ENCODE assay signal across 8 cellular contexts in genomic region chr15:89332446-89332845, GRCh38. TPM values are rescaled to one million over a fixed set of nuclear protein-coding genes. Genes with fewer than 3 reads are reported as not detected.
A peak's percentile ranks its signal among the peaks of the same experiment; 100 is the strongest.
DNase-seq lines count a peak whose midpoint lies in the region; ATAC-seq, FAIRE-seq and TF ChIP-seq lines count a peak whose summit lies in the region.

No MANE protein-coding gene starts in this region.

- H3K9me3 ChIP-seq in PC-3 (ENCODE audit: low read length) (no peaks in the 10 kb centered on the region), endothelial cell of umbilical vein (replicated peaks; ENCODE audit: control insufficient read depth, insufficient read depth, low read length) (no peaks in the 10 kb centered on the region)

- peaks cover 46% of the 10 kb centered on the region for H4K20me1 ChIP-seq in PC-3 (ENCODE audit: low read length)
- peaks cover 7% of the 10 kb centered on the region for H4K20me1 ChIP-seq in endothelial cell of umbilical vein (replicated peaks; ENCODE audit: control insufficient read depth, extremely low read depth, insufficient read depth, low read length)

- no peaks in the 10 kb centered on the region for H3K9me1 ChIP-seq in endothelial cell of umbilical vein (replicated peaks; ENCODE audit: control insufficient read depth, extremely low read depth, insufficient read depth, low read length)

- peaks cover 0 to 7% of the 10 kb centered on the region in 2 donors for H3K9me3 Mint-ChIP-seq in stimulated activated naive CD8-positive, alpha-beta T cell treated with anti-CD3 and anti-CD28 coated beads, Interleukin-15, amount 100 ng/mL, for 72 hours

- H3K4me1 ChIP-seq in PC-3 (ENCODE audit: insufficient read depth, low read length) (peaks cover 29% of the 10 kb centered on the region), endothelial cell of umbilical vein (ENCODE audit: control insufficient read depth, extremely low read depth, insufficient read depth, low read length) (peaks cover 28% of the 10 kb centered on the region)

- H3K4me1 Mint-ChIP-seq in stimulated activated naive CD8-positive, alpha-beta T cell treated with anti-CD3 and anti-CD28 coated beads, Interleukin-15, amount 100 ng/mL, for 72 hours: peaks cover 69% of the 10 kb centered on the region

- POLR2A ChIA-PET in PC-3 (lab: Charles Lee; ENCODE audit: unreplicated experiment) (no interaction called here), endothelial cell of umbilical vein (lab: Charles Lee) (no interaction called here), GM10248 (lab: Yijun Ruan, JAX) (interaction anchor here (0.6 kb wide), 1 partner anchor 132 kb away, joined by 4 read pairs; no protein-coding TSS in a partner anchor)

- peak overlapping the region; percentile 80; the same call in 1 of the 2 replicates for H3K4me3 ChIP-seq in PC-3 (ENCODE audit: low read length)
- H3K4me3 ChIP-seq in endothelial cell of umbilical vein (replicated peaks in 1 of 3; ENCODE audit: insufficient read depth in 1 of 3, low read depth in 1 of 3, low read length in 3 of 3): peak overlapping the region in 1 of 3 experiments; percentile 30

- H3K27ac Mint-ChIP-seq in stimulated activated naive CD8-positive, alpha-beta T cell treated with anti-CD3 and anti-CD28 coated beads, Interleukin-15, amount 100 ng/mL, for 72 hours: peak overlapping the region in 1 of 2 donors; percentile 68

- TF ChIP-seq CTCF in PC-3 (conservative IDR thresholded peaks at IDR 0.05; ENCODE audit: low read depth, low read length) (peak; percentile 39), endothelial cell of umbilical vein (IDR thresholded peaks at IDR 0.05; ENCODE audit: extremely low read depth in 1 of 2, insufficient read depth in 1 of 2, low read depth in 1 of 2, low read length in 2 of 2) (peak; percentile 12 to 69), GM10248 (IDR thresholded peaks at IDR 0.05; ENCODE audit: control extremely low read depth, extremely low read depth, low read depth, missing control alignments) (no peak)

- ATAC-seq in PC-3: no peak
- no peak for ATAC-seq in stimulated activated naive CD8-positive, alpha-beta T cell treated with anti-CD3 and anti-CD28 coated beads, Interleukin-15, amount 100 ng/mL, for 72 hours

- CTCF ChIA-PET in PC-3 (lab: Charles Lee): no interaction called here
- CTCF ChIA-PET in endothelial cell of umbilical vein (lab: Charles Lee): interaction anchor here (0.6 to 3.1 kb wide), 5 partner anchors 9 to 98 kb away, joined by 3 to 15 read pairs (median 3); no protein-coding TSS in a partner anchor
- CTCF ChIA-PET in GM10248 (lab: Yijun Ruan, JAX): interaction anchor here (0.7 to 2.6 kb wide), 7 partner anchors 9 to 126 kb away, joined by 3 to 7 read pairs (median 4); no protein-coding TSS in a partner anchor

- H2AFZ ChIP-seq in PC-3 (ENCODE audit: low read length) (no peak overlapping the region), endothelial cell of umbilical vein (ENCODE audit: low read depth, low read length) (no peak overlapping the region)

- intact Hi-C loops in PC-3 (cut with micrococcal nuclease) (no loop called here), endothelial cell of umbilical vein (cut with micrococcal nuclease) (loop anchor here (2.0 to 10.0 kb wide), 3 partner anchors 18 to 708 kb away; partner anchors contain the start of genes AEN and HAPLN3)

- no peaks in the 10 kb centered on the region for H3F3A ChIP-seq in PC-3 (ENCODE audit: low read length, unreplicated experiment)

- no peak for FAIRE-seq in endothelial cell of umbilical vein (lab: Jason Lieb, UNC)

- peak overlapping the region; percentile 60 to 73 for H3K4me3 Mint-ChIP-seq in stimulated activated naive CD8-positive, alpha-beta T cell treated with anti-CD3 and anti-CD28 coated beads, Interleukin-15, amount 100 ng/mL, for 72 hours

- peak; percentile 19 for DNase-seq in activated naive CD4-positive, alpha-beta T cell treated with Interleukin-2 at 50 U/mL for 16 hours
- DNase-seq in activated naive CD4-positive, alpha-beta T cell (lab: John Stamatoyannopoulos, UW): no peak
- DNase-seq in PC-3 (peak; percentile 14), endothelial cell of umbilical vein (ENCODE audit: low read depth, low spot score) (peak; percentile 34), GM10248 (ENCODE audit: extremely low spot score) (no peak), cerebellum (ENCODE audit: low spot score) (no peak), HPDE6-E6E7 (ENCODE audit: extremely low spot score) (no peak)
- DNase-seq in stimulated activated naive CD8-positive, alpha-beta T cell treated with anti-CD3 and anti-CD28 coated beads, Interleukin-15, amount 100 ng/mL, for 72 hours: no peak

- no peaks in the 10 kb centered on the region for H3K9me2 ChIP-seq in PC-3 (replicated peaks; ENCODE audit: low read length)

- H3K27me3 Mint-ChIP-seq in stimulated activated naive CD8-positive, alpha-beta T cell treated with anti-CD3 and anti-CD28 coated beads, Interleukin-15, amount 100 ng/mL, for 72 hours: no peaks in the 10 kb centered on the region

- no peak overlapping the region for H3K27ac ChIP-seq in PC-3 (ENCODE audit: low read length)
- H3K27ac ChIP-seq in endothelial cell of umbilical vein (ENCODE audit: insufficient read depth, low read depth, low read length): no peak overlapping the region

- H3K4me2 ChIP-seq in PC-3 (ENCODE audit: low read length) (peak overlapping the region; percentile 97), endothelial cell of umbilical vein (ENCODE audit: insufficient read depth, low read length) (peak overlapping the region; percentile 66)

- no peak for TF ChIP-seq POLR2A in endothelial cell of umbilical vein (IDR thresholded peaks at IDR 0.05; ENCODE audit: low read depth, low read length)

- H3K9ac ChIP-seq in PC-3 (ENCODE audit: low read length) (no peak overlapping the region), endothelial cell of umbilical vein (replicated peaks; ENCODE audit: extremely low read depth, insufficient read depth, low read length) (no peak overlapping the region)

- H3K27me3 ChIP-seq in PC-3 (ENCODE audit: low read length) (no peaks in the 10 kb centered on the region), endothelial cell of umbilical vein (ENCODE audit: control insufficient read depth in 2 of 2, insufficient read depth in 2 of 2, low read length in 2 of 2) (no peaks in the 10 kb centered on the region)

- BruUV-seq in PC-3 (replicated peaks; lab: Mats Ljungman, UMichigan): no TSS peak
- BruUV-seq in endothelial cell of umbilical vein (replicated peaks; lab: Mats Ljungman, UMichigan): no TSS peak

- dilution Hi-C loops in endothelial cell of umbilical vein (cut with MboI; ENCODE audit: extremely low pct_ligation_motif_present, low sequenced_read_pairs): no loop called here

- peaks cover 58% of the 10 kb centered on the region for H3K79me2 ChIP-seq in PC-3 (ENCODE audit: low read length)
- peaks cover 52% of the 10 kb centered on the region for H3K79me2 ChIP-seq in endothelial cell of umbilical vein (ENCODE audit: control insufficient read depth, insufficient read depth, low read length)

- H3K36me3 ChIP-seq in PC-3 (ENCODE audit: low read depth, low read length) (peaks cover 53% of the 10 kb centered on the region), endothelial cell of umbilical vein (ENCODE audit: control insufficient read depth in 2 of 2, extremely low read depth in 1 of 2, insufficient read depth in 2 of 2, low read length in 2 of 2) (peaks cover 24 to 31% of the 10 kb centered on the region in 2 experiments)

TF ChIP-seq in endothelial cell of umbilical vein, 7 proteins besides CTCF, POLR2A, EP300 and RAD21:
- no peak for TF ChIP-seq POLR2AphosphoS5 (IDR thresholded peaks at IDR 0.05; ENCODE audit: insufficient read depth, low read depth, low read length)
- TF ChIP-seq MAX (IDR thresholded peaks at IDR 0.05; ENCODE audit: insufficient read depth, insufficient read length): no peak
- TF ChIP-seq MYC (IDR thresholded peaks at IDR 0.05; ENCODE audit: low read depth, low read length): no peak
- no peak for TF ChIP-seq JUN (IDR thresholded peaks at IDR 0.05; ENCODE audit: borderline replicate concordance, insufficient read depth, insufficient read length, low read depth)
- TF ChIP-seq FOS (IDR thresholded peaks at IDR 0.05; ENCODE audit: borderline replicate concordance, insufficient read depth, low read length): no peak
- TF ChIP-seq GATA2 (IDR thresholded peaks at IDR 0.05; ENCODE audit: insufficient read depth, insufficient read length, low read depth, low read length): no peak
- no peak for TF ChIP-seq EZH2 (IDR thresholded peaks at IDR 0.05; ENCODE audit: borderline replicate concordance, low read depth, low read length, severe bottlenecking)

RNA-seq across cellular contexts. Expression of gene POLG, which starts 2.2 kb away (rescaled TPM):
- total RNA-seq in PC-3 (2014; rRNA removed): 72.4 and 83.5 TPM in 2 replicates
- 77.7 and 79.4 TPM in 2 replicates for total RNA-seq in endothelial cell of umbilical vein
- 33.8 and 36.6 TPM in 2 replicates for polyA plus RNA-seq in endothelial cell of umbilical vein
- polyA plus RNA-seq in endothelial cell of umbilical vein (2011; cell fraction: cytosol; rRNA removed): 24.9 and 27.4 TPM in 2 replicates
- polyA plus RNA-seq in endothelial cell of umbilical vein (2011; cell fraction: nucleus; rRNA removed): 236 and 246 TPM in 2 replicates
- 53.5 and 54.2 TPM in 2 replicates for polyA plus RNA-seq in endothelial cell of umbilical vein (2012)
- 74.4 and 77.4 TPM in 2 replicates for polyA minus RNA-seq in endothelial cell of umbilical vein
- polyA minus RNA-seq in endothelial cell of umbilical vein (2011; cell fraction: cytosol; rRNA and poly(A)+ RNA removed): 24.2 TPM
- polyA minus RNA-seq in endothelial cell of umbilical vein (2011; cell fraction: nucleus; rRNA and poly(A)+ RNA removed): 61.2 and 82.9 TPM in 2 replicates
- total RNA-seq in cerebellum: 35.2 TPM

Comparison
In these comparisons a context has a peak if more than half of its experiments do, and no peak if none do; other contexts are left out.
1. DNase-seq: peak in activated naive CD4-positive, alpha-beta T cell treated with Interleukin-2 at 50 U/mL for 16 hours (single experiment), PC-3 (single experiment) and endothelial cell of umbilical vein (single experiment); none in activated naive CD4-positive, alpha-beta T cell (0 of 4), stimulated activated naive CD8-positive, alpha-beta T cell treated with anti-CD3 and anti-CD28 coated beads, Interleukin-15, amount 100 ng/mL, for 72 hours (0 of 2), GM10248 (single experiment), cerebellum (single experiment) and HPDE6-E6E7 (single experiment).